ENCODE assay signal across 8 cellular contexts in the genomic region with DNA sequence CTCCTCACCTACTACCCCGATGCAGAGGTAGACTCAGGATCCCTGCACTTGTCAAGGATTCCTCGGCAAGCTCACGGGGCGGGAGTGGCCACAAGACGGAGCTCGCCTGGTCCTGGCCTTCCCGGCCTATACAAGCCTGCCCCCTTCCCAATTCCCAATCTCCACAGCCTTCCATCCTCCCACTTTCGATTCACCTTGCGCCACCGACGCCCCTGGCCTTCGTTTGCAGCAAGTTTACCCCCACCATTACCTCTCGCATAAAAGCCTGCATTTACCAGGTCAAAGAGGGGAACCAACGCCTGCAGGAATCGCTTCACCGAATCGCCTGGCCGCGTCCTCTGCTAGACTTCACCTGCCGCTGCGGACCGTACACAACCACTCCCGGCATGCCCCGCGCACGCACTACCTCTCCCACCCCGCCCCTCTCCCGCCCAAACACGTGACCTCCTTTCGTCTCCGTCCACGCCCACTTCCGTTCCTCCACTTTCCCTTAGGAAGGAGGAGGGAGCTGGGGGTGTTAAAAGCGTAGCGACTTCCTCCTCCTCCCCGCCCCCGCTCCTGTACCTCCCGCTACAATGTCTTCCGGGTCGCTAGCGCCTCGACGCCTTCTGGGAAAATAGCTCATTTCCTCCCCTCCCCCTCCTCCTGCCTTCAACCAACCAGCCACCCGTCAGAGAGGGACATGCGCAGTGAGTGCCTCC. TPM values are rescaled to one million over a fixed set of nuclear protein-coding genes. Genes with fewer than 3 reads are reported as not detected.
A peak's percentile ranks its signal among the peaks of the same experiment; 100 is the strongest.
DNase-seq lines count a peak whose midpoint lies in the region; ATAC-seq and TF ChIP-seq lines count a peak whose summit lies in the region.

A gene (minus strand): TSS at position 380 of the 701 bp plus-strand sequence. CDS start 44,779 bp downstream, outside the sequence.

- peak within 1 kb of the TSS; percentile 98 for H3K27ac Mint-ChIP-seq in CD8-positive, alpha-beta T cell
- H3K27ac Mint-ChIP-seq in activated CD4-positive, alpha-beta memory T cell treated with anti-CD3 and anti-CD28 coated beads for 36 hours: peak within 1 kb of the TSS; percentile 97

- peak within 1 kb of the TSS; percentile 100 for H3K4me3 Mint-ChIP-seq in CD8-positive, alpha-beta T cell
- peak within 1 kb of the TSS; percentile 100 for H3K4me3 Mint-ChIP-seq in activated CD4-positive, alpha-beta memory T cell treated with anti-CD3 and anti-CD28 coated beads for 36 hours

- H3K36me3 Mint-ChIP-seq in CD8-positive, alpha-beta T cell: peaks cover 22% of the 10 kb centered on the region
- peaks cover 8% of the 10 kb centered on the region for H3K36me3 Mint-ChIP-seq in activated CD4-positive, alpha-beta memory T cell treated with anti-CD3 and anti-CD28 coated beads for 36 hours

- no peaks in the 10 kb centered on the region for H3K9me3 ChIP-seq in CD8-positive, alpha-beta T cell (ENCODE audit: low read length)
- H3K9me3 ChIP-seq in duodenal mucosa (ENCODE audit: control insufficient read depth in 1 of 2, low read length in 2 of 2) (no peaks in the 10 kb centered on the region), right lobe of liver (no peaks in the 10 kb centered on the region)

- no peaks in the 10 kb centered on the region for H3K27me3 ChIP-seq in CD8-positive, alpha-beta T cell (ENCODE audit: insufficient read depth, low read length)
- H3K27me3 ChIP-seq in duodenal mucosa (ENCODE audit: control insufficient read depth in 1 of 2, insufficient read depth in 2 of 2, low read length in 2 of 2) (no peaks in the 10 kb centered on the region), right lobe of liver (no peaks in the 10 kb centered on the region)

- peaks cover 47% of the 10 kb centered on the region for H3K4me1 ChIP-seq in CD8-positive, alpha-beta T cell (ENCODE audit: insufficient read depth, low read length)
- peaks cover 11 to 22% of the 10 kb centered on the region in 2 donors for H3K4me1 ChIP-seq in duodenal mucosa (ENCODE audit: control insufficient read depth in 1 of 2, insufficient read depth in 2 of 2, low read length in 2 of 2)
- peaks cover 0 to 31% (median 13%) of the 10 kb centered on the region in 4 donors for H3K4me1 ChIP-seq in right lobe of liver

- TF ChIP-seq CTCF in CD8-positive, alpha-beta T cell (IDR thresholded peaks at IDR 0.05): no peak
- TF ChIP-seq CTCF in right lobe of liver (IDR thresholded peaks at IDR 0.05): peak in 3 of 4 donors; percentile 38 to 42 (median 39)

- peaks cover 72% of the 10 kb centered on the region for H3K4me1 Mint-ChIP-seq in CD8-positive, alpha-beta T cell (ENCODE audit: low read depth)
- H3K4me1 Mint-ChIP-seq in activated CD4-positive, alpha-beta memory T cell treated with anti-CD3 and anti-CD28 coated beads for 36 hours (ENCODE audit: low read depth): peaks cover 39% of the 10 kb centered on the region

- peak within 1 kb of the TSS; percentile 96 for H3K4me3 ChIP-seq in CD8-positive, alpha-beta T cell (ENCODE audit: low read depth, low read length)
- peak within 1 kb of the TSS; percentile 93 to 96 for H3K4me3 ChIP-seq in duodenal mucosa (ENCODE audit: low read depth in 1 of 2, low read length in 2 of 2)
- peak within 1 kb of the TSS; percentile 83 to 92 (median 90) for H3K4me3 ChIP-seq in right lobe of liver

- POLR2A ChIA-PET in CD8-positive, alpha-beta T cell (lab: Charles Lee): interaction anchor here (0.6 to 2.7 kb wide), 13 partner anchors 9 to 856 kb away, joined by 3 to 12 read pairs (median 4); a partner anchor contains a TSS
- POLR2A ChIA-PET in activated CD4-positive, alpha-beta memory T cell treated with anti-CD3 and anti-CD28 coated beads for 36 hours (lab: Charles Lee): interaction anchor here (0.6 to 1.5 kb wide), 6 partner anchors 10 to 623 kb away, joined by 3 to 5 read pairs (median 3); no protein-coding TSS in a partner anchor

- H3K9ac ChIP-seq in duodenal mucosa (ENCODE audit: low read depth in 1 of 2, low read length in 2 of 2): peak within 1 kb of the TSS; percentile 92 to 97

- CTCF ChIA-PET in CD8-positive, alpha-beta T cell (lab: Charles Lee): interaction anchor here (1.0 to 2.1 kb wide), 3 partner anchors 8 to 489 kb away, joined by 3 to 8 read pairs (median 6); no protein-coding TSS in a partner anchor
- CTCF ChIA-PET in activated CD4-positive, alpha-beta memory T cell treated with anti-CD3 and anti-CD28 coated beads for 36 hours (lab: Charles Lee): interaction anchor here (0.9 to 1.7 kb wide), 4 partner anchors 20 to 623 kb away, joined by 3 to 5 read pairs (median 3); no protein-coding TSS in a partner anchor

- no peaks in the 10 kb centered on the region for H3K36me3 ChIP-seq in CD8-positive, alpha-beta T cell (ENCODE audit: insufficient read depth, low read length)
- peaks cover 0 to 3% of the 10 kb centered on the region in 2 donors for H3K36me3 ChIP-seq in duodenal mucosa (ENCODE audit: control insufficient read depth in 1 of 2, insufficient read depth in 2 of 2, low read length in 2 of 2)
- H3K36me3 ChIP-seq in right lobe of liver: no peaks in the 10 kb centered on the region

- peak within 1 kb of the TSS; percentile 85 for H3K27ac ChIP-seq in CD8-positive, alpha-beta T cell (ENCODE audit: low read depth, low read length)
- H3K27ac ChIP-seq in duodenal mucosa (ENCODE audit: low read depth, low read length) (peak within 1 kb of the TSS; percentile 88), right lobe of liver (peak within 1 kb of the TSS; percentile 76 to 85 (median 81))

- intact Hi-C loops in CD8-positive, alpha-beta T cell (cut with DNase I, micrococcal nuclease): loop anchor here (1.0 to 5.0 kb wide), 11 partner anchors 37 to 1567 kb away; a partner anchor contains a TSS
- intact Hi-C loops in activated CD4-positive, alpha-beta memory T cell treated with anti-CD3 and anti-CD28 coated beads for 36 hours (cut with micrococcal nuclease): loop anchor here (1.0 to 5.0 kb wide), 11 partner anchors 20 to 1567 kb away; a partner anchor contains a TSS
- intact Hi-C loops in right lobe of liver (cut with DNase I): no loop called here

- H3K9me3 Mint-ChIP-seq in CD8-positive, alpha-beta T cell: no peaks in the 10 kb centered on the region
- H3K9me3 Mint-ChIP-seq in activated CD4-positive, alpha-beta memory T cell treated with anti-CD3 and anti-CD28 coated beads for 36 hours: no peaks in the 10 kb centered on the region

- peak; percentile 71 for TF ChIP-seq POLR2A in right lobe of liver (IDR thresholded peaks at IDR 0.05)

- peak; percentile 86 for ATAC-seq in CD8-positive, alpha-beta T cell
- ATAC-seq in GM19452 (IDR thresholded peaks at IDR 0.05; ENCODE audit: unreplicated experiment) (peak; percentile 71), right lobe of liver (peak; percentile 95 to 99 (median 98))

- DNase-seq in CD8-positive, alpha-beta T cell: peak; percentile 91 to 98 (median 96)
- DNase-seq in HK-2 (ENCODE audit: unreplicated experiment) (peak; percentile 97), NCI-H82 treated with DMSO at 0.1 percent for 48 hours (lab: John Stamatoyannopoulos, UW; ENCODE audit: unreplicated experiment) (peak; percentile 99), right lobe of liver (peak; percentile 98 to 99 (median 99))
- DNase-seq in activated CD4-positive, alpha-beta memory T cell treated with anti-CD3 and anti-CD28 coated beads for 36 hours: peak; percentile 99
- peak; percentile 95 to 99 for DNase-seq in stimulated activated CD4-positive, alpha-beta T cell treated with anti-CD3 and anti-CD28 coated beads, Interleukin-4, amount 100 ng/mL, for 4 hours

- no peaks in the 10 kb centered on the region for H3K27me3 Mint-ChIP-seq in CD8-positive, alpha-beta T cell (ENCODE audit: low read depth)
- no peaks in the 10 kb centered on the region for H3K27me3 Mint-ChIP-seq in activated CD4-positive, alpha-beta memory T cell treated with anti-CD3 and anti-CD28 coated beads for 36 hours

- WGBS in right lobe of liver (ENCODE audit: insufficient coverage, low coverage, low lambda C conversion rate, missing lambda C conversion rate): under 1% methylated on average over 41 of the region's 45 CpGs

RNA-seq across cellular contexts. Expression of the gene that starts here (rescaled TPM):
- total RNA-seq in CD8-positive, alpha-beta T cell: 10 to 100 TPM; 28.5 to 29.9 TPM
- 10 to 100 TPM; 34.1 to 34.9 TPM for total RNA-seq in activated CD4-positive, alpha-beta memory T cell treated with anti-CD3 and anti-CD28 coated beads for 36 hours
- total RNA-seq in right lobe of liver: 10 to 100 TPM; 18.6 to 61.4 (median 22.9) TPM

Comparison
In these comparisons a context has a peak if more than half of its experiments do, and no peak if none do; other contexts are left out.
1. Peak in every context shown above with its lines: DNase-seq, ATAC-seq, H3K4me3 ChIP-seq and H3K27ac ChIP-seq.
2. intact Hi-C loops: an anchor here in CD8-positive, alpha-beta T cell (1.0 to 5.0 kb wide) and activated CD4-positive, alpha-beta memory T cell treated with anti-CD3 and anti-CD28 coated beads for 36 hours (1.0 to 5.0 kb wide); none called in right lobe of liver.